ENCODE assay signal across 1 cellular context in genomic region chr22:35205956-35206355, GRCh38.
TF ChIP-seq lines count a peak whose summit lies in the region.

No MANE protein-coding gene starts in this region.

TF ChIP-seq in GM23338, 12 proteins besides CTCF, POLR2A, EP300 and RAD21 (continued from another document):
- TF ChIP-seq ZNF462 (CRISPR knock-in tag; IDR thresholded peaks at IDR 0.05) (no peak), REST (IDR thresholded peaks at IDR 0.05; ENCODE audit: unreplicated experiment) (no peak), NANOG (IDR thresholded peaks at IDR 0.05; ENCODE audit: borderline replicate concordance) (no peak), ETS1 (IDR thresholded peaks at IDR 0.05) (no peak), EZH2phosphoT487 (IDR thresholded peaks at IDR 0.05; ENCODE audit: unreplicated experiment) (no peak)
TF ChIP-seq in GM23338: peak in this region for 0.
